Comparison of ENCODE assay signal across 14 cellular contexts in the genomic region with DNA sequence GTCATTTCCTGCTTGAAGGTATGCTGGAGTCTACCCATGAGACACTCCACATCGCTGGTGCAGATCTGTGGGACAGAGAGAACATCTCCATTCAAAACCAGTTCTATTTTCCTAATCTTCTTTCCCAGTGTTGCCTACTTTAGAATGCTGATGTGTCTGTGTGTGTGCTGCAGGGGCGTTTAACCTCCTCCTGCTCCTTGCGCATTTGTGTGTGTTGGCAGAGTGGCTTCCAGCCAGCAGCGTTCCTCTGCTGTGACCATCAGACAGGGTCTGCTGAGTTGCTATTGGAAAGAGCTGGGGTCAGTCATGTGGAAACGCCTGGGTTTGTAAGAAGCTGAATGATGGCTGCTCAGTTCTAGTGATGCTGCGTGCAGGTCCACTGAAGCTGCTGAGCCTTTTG.
DNase-seq lines count a peak whose midpoint lies in the region; ATAC-seq and TF ChIP-seq lines count a peak whose summit lies in the region.
"Had no signal": no experiment of that assay in that cellular context is flagged by ENCODE, and none has a peak within 500 bp of the region (broad histone marks: within the 10 kb centered on the region; RNA-seq: fewer than 3 reads in every experiment).

No MANE protein-coding gene starts in this region.

- H2BK15ac ChIP-seq in H9 (ENCODE audit: low read depth, low read length) = no peak overlapping the region
- H2BK15ac ChIP-seq in mesenchymal stem cell (ENCODE audit: low read depth, poor library complexity, severe bottlenecking) = no peak overlapping the region

- no peaks in the 10 kb centered on the region for H3K23me2 ChIP-seq in H9 (ENCODE audit: insufficient read length, low read depth, low read length, poor library complexity, severe bottlenecking)

- POLR2A ChIA-PET in HEK293T (lab: Yijun Ruan, JAX) = no interaction called here

- H3K4ac ChIP-seq in H9 (ENCODE audit: low read depth, low read length) = no peak overlapping the region
- no peak overlapping the region for H3K4ac ChIP-seq in mesenchymal stem cell (ENCODE audit: low read depth in 1 of 2, low read length in 2 of 2)

- H3K4me1 ChIP-seq in H9 (ENCODE audit: insufficient read depth, low read length) (peaks cover 3% of the 10 kb centered on the region; the same call in 1 of the 2 replicates), mesenchymal stem cell (ENCODE audit: control insufficient read depth, insufficient read depth, low read depth, low read length) (peaks cover 6% of the 10 kb centered on the region), breast epithelium (no peaks in the 10 kb centered on the region)

- H2BK120ac ChIP-seq in H9 (ENCODE audit: low read depth, low read length, poor library complexity, severe bottlenecking) (no peak overlapping the region), mesenchymal stem cell (ENCODE audit: low read depth, low read length) (no peak overlapping the region)

- no CpG with 5 or more reads among the region's 6 CpGs for WGBS in H9 (ENCODE audit: extremely low coverage, insufficient read length, low lambda C conversion rate)
- WGBS in mesenchymal stem cell = 94% methylated on average over 5 of the region's 6 CpGs

- no peak overlapping the region for H3K14ac ChIP-seq in H9 (ENCODE audit: insufficient read depth, low read length)
- H3K14ac ChIP-seq in mesenchymal stem cell (ENCODE audit: low read length in 2 of 2) = no peak overlapping the region

- DNase-seq in H9 (no peak), astrocyte of the cerebellum (ENCODE audit: low read depth) (peak; percentile 9), mesenchymal stem cell (no peak), retina (peak; percentile 56), HEK293T (ENCODE audit: extremely low spot score) (no peak), breast epithelium (ENCODE audit: low spot score in 2 of 2) (no peak)
- DNase-seq: COR-L47, NCI-H1417 treated with DMSO at 0.1 percent for 48 hours, NCI-H2029 treated with DMSO at 0.1 percent for 48 hours, NCI-H69, PC-9, Right ventricle myocardium superior had no signal

- H3K79me2 ChIP-seq in H9 (ENCODE audit: insufficient read depth, low read length) = no peaks in the 10 kb centered on the region

- H3K4me3 ChIP-seq in astrocyte of the cerebellum (ENCODE audit: low read depth, low read length) (no peak overlapping the region), mesenchymal stem cell (ENCODE audit: insufficient read depth in 1 of 2, low read depth in 1 of 2, low read length in 2 of 2) (no peak overlapping the region), breast epithelium (no peak overlapping the region)
- H3K4me3 ChIP-seq: PC-9 had no signal

- H3K79me1 ChIP-seq in H9 (ENCODE audit: insufficient read depth, low read depth, low read length, poor library complexity, severe bottlenecking) (no peaks in the 10 kb centered on the region), mesenchymal stem cell (replicated peaks; ENCODE audit: low read length, poor library complexity, severe bottlenecking) (no peaks in the 10 kb centered on the region)

- H4K8ac ChIP-seq in H9 (replicated peaks; ENCODE audit: insufficient read length, low read depth, low read length) (no peak overlapping the region), mesenchymal stem cell (ENCODE audit: low read length) (no peak overlapping the region)

- TF ChIP-seq POLR2A in breast epithelium (IDR thresholded peaks at IDR 0.05) = no peak

- no peaks in the 10 kb centered on the region for H3K9me3 ChIP-seq in H9 (ENCODE audit: control insufficient read depth, low read depth, low read length)
- H3K9me3 ChIP-seq in mesenchymal stem cell (ENCODE audit: control insufficient read depth, low read length) = no peaks in the 10 kb centered on the region
- H3K9me3 ChIP-seq in breast epithelium = no peaks in the 10 kb centered on the region

- peaks cover 38 to 56% of the 10 kb centered on the region in 2 experiments for H3K4me1 Mint-ChIP-seq in H9

- ATAC-seq in GM19324 (IDR thresholded peaks at IDR 0.05; ENCODE audit: low FRiP score, unreplicated experiment) = no peak
- ATAC-seq: SK-N-SH treated with all-trans-retinoic acid at 6 μM for 48 hours had no signal

- in situ Hi-C loops in astrocyte of the cerebellum (cut with HindIII; ENCODE audit: low sequenced_read_pairs) = no loop called here

- H3K18ac ChIP-seq in H9 (ENCODE audit: insufficient read length, low read depth, low read length) (no peak overlapping the region), mesenchymal stem cell (ENCODE audit: low read depth in 1 of 2, low read length in 2 of 2) (no peak overlapping the region)

- no peak overlapping the region for H3K56ac ChIP-seq in H9 (ENCODE audit: insufficient read length, low read depth, low read length)

- no peak overlapping the region for H3K9ac ChIP-seq in H9 (ENCODE audit: extremely low read depth, insufficient read length, low read length)
- no peak overlapping the region for H3K9ac ChIP-seq in mesenchymal stem cell (ENCODE audit: low read length)

- no peaks in the 10 kb centered on the region for H4K20me1 ChIP-seq in H9 (ENCODE audit: control insufficient read depth, insufficient read depth, insufficient read length)

- no peak overlapping the region for H2BK20ac ChIP-seq in H9 (ENCODE audit: low read depth, low read length, poor library complexity, severe bottlenecking)

- H4K91ac ChIP-seq in H9 (ENCODE audit: insufficient read length, low read depth, low read length) (no peak overlapping the region), mesenchymal stem cell (ENCODE audit: low read length) (no peak overlapping the region)

- no peak overlapping the region for H3K4me2 ChIP-seq in H9 (ENCODE audit: insufficient read depth, insufficient read length, low read length)
- H3K4me2 ChIP-seq in mesenchymal stem cell (ENCODE audit: low read length, poor library complexity, severe bottlenecking) = no peak overlapping the region
- H3K4me2 ChIP-seq: PC-9 had no signal

- peaks cover 0 to 7% of the 10 kb centered on the region in 2 experiments for H3K36me3 ChIP-seq in mesenchymal stem cell (ENCODE audit: control insufficient read depth in 1 of 2, insufficient read depth in 2 of 2, low read depth in 1 of 2, low read length in 2 of 2)
- no peaks in the 10 kb centered on the region for H3K36me3 ChIP-seq in breast epithelium

- CTCF ChIA-PET in HEK293T (lab: Yijun Ruan, JAX) = no interaction called here

- no peak overlapping the region for H4K5ac ChIP-seq in H9 (ENCODE audit: insufficient read length, low read depth, low read length)

- TF ChIP-seq CTCF in H9 (conservative IDR thresholded peaks at IDR 0.05) (no peak), astrocyte of the cerebellum (IDR thresholded peaks at IDR 0.05; ENCODE audit: low read depth, low read length, missing control alignments) (no peak), breast epithelium (IDR thresholded peaks at IDR 0.05) (no peak)

- H2BK12ac ChIP-seq in H9 (ENCODE audit: insufficient read length, low read depth, low read length) (no peak overlapping the region), mesenchymal stem cell (ENCODE audit: low read length in 2 of 2) (no peak overlapping the region)

- H2AFZ ChIP-seq in H9 (ENCODE audit: low read length) (no peak overlapping the region), mesenchymal stem cell (ENCODE audit: low read depth, low read length) (no peak overlapping the region)
- H2AFZ ChIP-seq: PC-9 had no signal

- H3K4me3 Mint-ChIP-seq in H9 = no peak overlapping the region

- peak overlapping the region in 2 of 3 experiments; percentile 18 to 27; a peak in 4 of 7 replicates for H3K27ac Mint-ChIP-seq in H9

- H2AK5ac ChIP-seq in H9 (ENCODE audit: insufficient read length, low read length) = no peak overlapping the region
- no peak overlapping the region for H2AK5ac ChIP-seq in mesenchymal stem cell (ENCODE audit: low read length, severe bottlenecking)

- H3K36me3 Mint-ChIP-seq in H9 (ENCODE audit: insufficient read depth in 1 of 3, low read depth in 3 of 3) = peaks cover 0 to 2% (median 0%) of the 10 kb centered on the region in 3 experiments; a peak in 1 of 7 replicates

- no peak overlapping the region for H3K27ac ChIP-seq in H9 (ENCODE audit: insufficient read length, low read depth, low read length)
- H3K27ac ChIP-seq in mesenchymal stem cell (ENCODE audit: low read length, poor library complexity, severe bottlenecking) = peak overlapping the region; percentile 81
- H3K27ac ChIP-seq in breast epithelium = no peak overlapping the region
- H3K27ac ChIP-seq: PC-9 had no signal

- no peak overlapping the region for H2BK5ac ChIP-seq in H9 (ENCODE audit: insufficient read length, low read length)
- no peak overlapping the region for H2BK5ac ChIP-seq in mesenchymal stem cell (ENCODE audit: low read depth, low read length, poor library complexity, severe bottlenecking)

- no peak overlapping the region for H3T11ph ChIP-seq in H9 (ENCODE audit: low read length)

- no peak overlapping the region for H3K23ac ChIP-seq in H9 (ENCODE audit: insufficient read length, low read depth, low read length)
- H3K23ac ChIP-seq in mesenchymal stem cell (ENCODE audit: low read length in 2 of 2) = no peak overlapping the region

- H3K9me3 Mint-ChIP-seq in H9 = no peaks in the 10 kb centered on the region

- no peaks in the 10 kb centered on the region for H3K27me3 ChIP-seq in H9 (ENCODE audit: insufficient read depth, low read length)
- H3K27me3 ChIP-seq in mesenchymal stem cell (ENCODE audit: control insufficient read depth in 1 of 2, insufficient read depth in 1 of 2, low read length in 2 of 2) = peaks cover 0 to 7% of the 10 kb centered on the region in 2 experiments
- peaks cover 0 to 22% of the 10 kb centered on the region in 2 donors for H3K27me3 ChIP-seq in breast epithelium

- no peaks in the 10 kb centered on the region for H3K27me3 Mint-ChIP-seq in H9 (ENCODE audit: low read depth)

- intact Hi-C loops in breast epithelium (cut with DNase I; ENCODE audit: low total_unique reads) = no loop called here

TF ChIP-seq in HEK293T, 16 proteins besides CTCF, POLR2A, EP300 and RAD21 (continues in another document):
- TF ChIP-seq HDGF (IDR thresholded peaks at IDR 0.05; ENCODE audit: borderline replicate concordance) = no peak
- no peak for TF ChIP-seq FOXA1 (IDR thresholded peaks at IDR 0.05)
- no peak for TF ChIP-seq LEF1 (IDR thresholded peaks at IDR 0.05; ENCODE audit: borderline replicate concordance)
- TF ChIP-seq L3MBTL2 (conservative IDR thresholded peaks at IDR 0.05) = no peak
- TF ChIP-seq ELF4 (IDR thresholded peaks at IDR 0.05) = no peak
- no peak for TF ChIP-seq FOXK2 (IDR thresholded peaks at IDR 0.05)
- no peak for TF ChIP-seq ARNT (IDR thresholded peaks at IDR 0.05)
- no peak for TF ChIP-seq BHLHE40 (IDR thresholded peaks at IDR 0.05; ENCODE audit: borderline replicate concordance)
- TF ChIP-seq ZNF384 (IDR thresholded peaks at IDR 0.05) = no peak
- no peak for TF ChIP-seq SP1 (IDR thresholded peaks at IDR 0.05)
- no peak for TF ChIP-seq CTBP1 (IDR thresholded peaks at IDR 0.05; ENCODE audit: borderline replicate concordance)
- TF ChIP-seq FOXM1 (IDR thresholded peaks at IDR 0.05; ENCODE audit: borderline replicate concordance) = no peak

Comparison
In these comparisons a context has a peak if more than half of its experiments do, and no peak if none do; other contexts are left out.
1. DNase-seq: peak in astrocyte of the cerebellum (single experiment) and retina (single experiment); none in H9 (single experiment), mesenchymal stem cell (single experiment), HEK293T (single experiment) and breast epithelium (0 of 2).